1 cellular context compared by ENCODE assay signal in genomic region chr17:76048711-76049110, GRCh38.
TF ChIP-seq lines count a peak whose summit lies in the region.

No MANE protein-coding gene starts in this region.

TF ChIP-seq in WTC11, 78 proteins besides CTCF, POLR2A, EP300 and RAD21 (continued from another document):
- TF ChIP-seq ZNF396 (CRISPR knock-in tag; IDR thresholded peaks at IDR 0.05; ENCODE audit: borderline replicate concordance) (no peak), CBFB (CRISPR knock-in tag; IDR thresholded peaks at IDR 0.05; ENCODE audit: low read depth) (no peak), ETV6 (CRISPR knock-in tag; IDR thresholded peaks at IDR 0.05) (no peak), TP53 (CRISPR knock-in tag; IDR thresholded peaks at IDR 0.05) (no peak), SMAD4 (CRISPR knock-in tag; IDR thresholded peaks at IDR 0.05) (no peak), ZNF671 (CRISPR knock-in tag; IDR thresholded peaks at IDR 0.05) (no peak), ATF6 (CRISPR knock-in tag; IDR thresholded peaks at IDR 0.05) (no peak), E2F5 (CRISPR knock-in tag; IDR thresholded peaks at IDR 0.05) (no peak), EMX1 (CRISPR knock-in tag; IDR thresholded peaks at IDR 0.05) (no peak), HMGXB4 (CRISPR knock-in tag; IDR thresholded peaks at IDR 0.05) (no peak), TEAD1 (CRISPR knock-in tag; IDR thresholded peaks at IDR 0.05) (no peak), E2F4 (CRISPR knock-in tag; IDR thresholded peaks at IDR 0.05; ENCODE audit: borderline replicate concordance, low read depth) (no peak), TCF7 (CRISPR knock-in tag; IDR thresholded peaks at IDR 0.05; ENCODE audit: low read depth) (no peak)
- TF ChIP-seq, protein P1, sequence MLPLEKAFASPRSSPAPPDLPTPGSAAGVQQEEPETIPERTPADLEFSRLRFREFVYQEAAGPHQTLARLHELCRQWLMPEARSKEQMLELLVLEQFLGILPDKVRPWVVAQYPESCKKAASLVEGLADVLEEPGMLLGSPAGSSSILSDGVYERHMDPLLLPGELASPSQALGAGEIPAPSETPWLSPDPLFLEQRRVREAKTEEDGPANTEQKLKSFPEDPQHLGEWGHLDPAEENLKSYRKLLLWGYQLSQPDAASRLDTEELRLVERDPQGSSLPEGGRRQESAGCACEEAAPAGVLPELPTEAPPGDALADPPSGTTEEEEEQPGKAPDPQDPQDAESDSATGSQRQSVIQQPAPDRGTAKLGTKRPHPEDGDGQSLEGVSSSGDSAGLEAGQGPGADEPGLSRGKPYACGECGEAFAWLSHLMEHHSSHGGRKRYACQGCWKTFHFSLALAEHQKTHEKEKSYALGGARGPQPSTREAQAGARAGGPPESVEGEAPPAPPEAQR (CRISPR knock-in tag; IDR thresholded peaks at IDR 0.05) = no peak
- TF ChIP-seq, protein P2, sequence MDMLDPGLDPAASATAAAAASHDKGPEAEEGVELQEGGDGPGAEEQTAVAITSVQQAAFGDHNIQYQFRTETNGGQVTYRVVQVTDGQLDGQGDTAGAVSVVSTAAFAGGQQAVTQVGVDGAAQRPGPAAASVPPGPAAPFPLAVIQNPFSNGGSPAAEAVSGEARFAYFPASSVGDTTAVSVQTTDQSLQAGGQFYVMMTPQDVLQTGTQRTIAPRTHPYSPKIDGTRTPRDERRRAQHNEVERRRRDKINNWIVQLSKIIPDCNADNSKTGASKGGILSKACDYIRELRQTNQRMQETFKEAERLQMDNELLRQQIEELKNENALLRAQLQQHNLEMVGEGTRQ (CRISPR knock-in tag; IDR thresholded peaks at IDR 0.05) = no peak
- TF ChIP-seq, protein P3, sequence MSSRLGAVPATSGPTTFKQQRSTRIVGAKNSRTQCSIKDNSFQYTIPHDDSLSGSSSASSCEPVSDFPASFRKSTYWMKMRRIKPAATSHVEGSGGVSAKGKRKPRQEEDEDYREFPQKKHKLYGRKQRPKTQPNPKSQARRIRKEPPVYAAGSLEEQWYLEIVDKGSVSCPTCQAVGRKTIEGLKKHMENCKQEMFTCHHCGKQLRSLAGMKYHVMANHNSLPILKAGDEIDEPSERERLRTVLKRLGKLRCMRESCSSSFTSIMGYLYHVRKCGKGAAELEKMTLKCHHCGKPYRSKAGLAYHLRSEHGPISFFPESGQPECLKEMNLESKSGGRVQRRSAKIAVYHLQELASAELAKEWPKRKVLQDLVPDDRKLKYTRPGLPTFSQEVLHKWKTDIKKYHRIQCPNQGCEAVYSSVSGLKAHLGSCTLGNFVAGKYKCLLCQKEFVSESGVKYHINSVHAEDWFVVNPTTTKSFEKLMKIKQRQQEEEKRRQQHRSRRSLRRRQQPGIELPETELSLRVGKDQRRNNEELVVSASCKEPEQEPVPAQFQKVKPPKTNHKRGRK (CRISPR knock-in tag; IDR thresholded peaks at IDR 0.05; ENCODE audit: borderline replicate concordance) = no peak
- TF ChIP-seq, protein P4, sequence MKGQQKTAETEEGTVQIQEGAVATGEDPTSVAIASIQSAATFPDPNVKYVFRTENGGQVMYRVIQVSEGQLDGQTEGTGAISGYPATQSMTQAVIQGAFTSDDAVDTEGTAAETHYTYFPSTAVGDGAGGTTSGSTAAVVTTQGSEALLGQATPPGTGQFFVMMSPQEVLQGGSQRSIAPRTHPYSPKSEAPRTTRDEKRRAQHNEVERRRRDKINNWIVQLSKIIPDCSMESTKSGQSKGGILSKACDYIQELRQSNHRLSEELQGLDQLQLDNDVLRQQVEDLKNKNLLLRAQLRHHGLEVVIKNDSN (CRISPR knock-in tag; IDR thresholded peaks at IDR 0.05) = no peak
